ENCODE assay signal across 15 cellular contexts in genomic region chr1:16246961-16247360, GRCh38. TPM values are rescaled to one million over a fixed set of nuclear protein-coding genes. Genes with fewer than 3 reads are reported as not detected.
DNase-seq lines count a peak whose midpoint lies in the region; ATAC-seq and TF ChIP-seq lines count a peak whose summit lies in the region.
"Had no signal": no experiment of that assay in that cellular context is flagged by ENCODE, and none has a peak within 500 bp of the region (broad histone marks: within the 10 kb centered on the region; RNA-seq: fewer than 3 reads in every experiment).

No MANE protein-coding gene starts in this region.

- peaks cover 8% of the 10 kb centered on the region; the same call in 2 of the 3 replicates for H3K36me3 Mint-ChIP-seq in GM23338 (ENCODE audit: low read depth)

- H3K4me1 ChIP-seq in GM23338 (ENCODE audit: insufficient read depth) (no peaks in the 10 kb centered on the region), esophagus squamous epithelium (peaks cover 29 to 82% (median 59%) of the 10 kb centered on the region in 3 donors), rectal smooth muscle tissue (ENCODE audit: control insufficient read depth, insufficient read depth, low read length) (peaks cover 24% of the 10 kb centered on the region), upper lobe of right lung (peaks cover 40% of the 10 kb centered on the region)

- peaks cover 5% of the 10 kb centered on the region for H4K20me1 ChIP-seq in GM23338 (replicated peaks; ENCODE audit: insufficient read depth)

- H3K9ac ChIP-seq in rectal smooth muscle tissue (ENCODE audit: low read length): no peak overlapping the region
- H3K9ac ChIP-seq: BLaER1 had no signal

- no peaks in the 10 kb centered on the region for H3K9me3 ChIP-seq in esophagus squamous epithelium
- H3K9me3 ChIP-seq in upper lobe of right lung: no peaks in the 10 kb centered on the region
- H3K9me3 ChIP-seq: BLaER1, neutrophil had no signal

- no peaks in the 10 kb centered on the region for H3K9me3 Mint-ChIP-seq in GM23338
- H3K9me3 Mint-ChIP-seq: activated T-helper 2 cell treated with anti-CD3 and anti-CD28 coated beads, Interferon-gamma antibody, Interleukin-2, Interleukin-4, amounts not matched to agents 10 μg/mL and 5 μg/mL and 100 μg/mL, durations not matched to agents 14 hours and 24 hours and 36 hours; memory B cell had no signal

- TF ChIP-seq CTCF in GM23338 (conservative IDR thresholded peaks at IDR 0.05; ENCODE audit: low read depth in 2 of 2) (no peak), VCaP (conservative IDR thresholded peaks at IDR 0.05) (no peak), esophagus squamous epithelium (IDR thresholded peaks at IDR 0.05) (peak in 1 of 6 experiments; percentile 14), upper lobe of right lung (IDR thresholded peaks at IDR 0.05) (no peak)

- no peak overlapping the region for H3K27ac ChIP-seq in GM23338 (ENCODE audit: low read depth)
- H3K27ac ChIP-seq in VCaP: peak overlapping the region; percentile 94
- H3K27ac ChIP-seq in esophagus squamous epithelium: peak overlapping the region in 3 of 4 donors; percentile 86 to 91 (median 88)
- peak overlapping the region; percentile 36 for H3K27ac ChIP-seq in rectal smooth muscle tissue (ENCODE audit: low read depth, low read length)
- H3K27ac ChIP-seq in upper lobe of right lung: no peak overlapping the region
- H3K27ac ChIP-seq: BLaER1, neutrophil had no signal

- H2AFZ ChIP-seq in GM23338: no peak overlapping the region

- H3K36me3 ChIP-seq in GM23338 (ENCODE audit: insufficient read depth) (peaks cover 2% of the 10 kb centered on the region; the same call in 1 of the 2 replicates), esophagus squamous epithelium (peaks cover 5 to 38% (median 12%) of the 10 kb centered on the region in 3 donors), rectal smooth muscle tissue (ENCODE audit: control insufficient read depth, insufficient read depth, low read length) (peaks cover 16% of the 10 kb centered on the region), upper lobe of right lung (peaks cover 21% of the 10 kb centered on the region)

- H3K4me1 Mint-ChIP-seq in GM23338: peaks cover 2% of the 10 kb centered on the region; the same call in 1 of the 3 replicates

- no peak overlapping the region for H3K4me3 Mint-ChIP-seq in GM23338
- H3K4me3 Mint-ChIP-seq: memory B cell had no signal

- no peak overlapping the region for H3K4me2 ChIP-seq in GM23338
- H3K4me2 ChIP-seq: BLaER1 had no signal

- intact Hi-C loops in esophagus squamous epithelium (cut with DNase I) (loop anchor here (10.0 kb wide), 1 partner anchor 172 kb away; the partner anchor contains the start of gene FAM131C), upper lobe of right lung (cut with DNase I) (no loop called here)

- 75 to 78% methylated on average over 5 of the region's 5 CpGs for WGBS in esophagus squamous epithelium, 2 donors

- peak overlapping the region; percentile 70; the same call in 1 of the 2 replicates for H3K27ac Mint-ChIP-seq in GM23338
- H3K27ac Mint-ChIP-seq: activated T-helper 2 cell treated with anti-CD3 and anti-CD28 coated beads, Interferon-gamma antibody, Interleukin-2, Interleukin-4, amounts not matched to agents 10 μg/mL and 5 μg/mL and 100 μg/mL, durations not matched to agents 14 hours and 24 hours and 36 hours; memory B cell had no signal

- DNase-seq in GM23338 (ENCODE audit: low spot score) (no peak), esophagus squamous epithelium (lab: John Stamatoyannopoulos, UW) (no peak), upper lobe of right lung (no peak), NCI-H2227 (lab: John Stamatoyannopoulos, UW; ENCODE audit: unreplicated experiment) (no peak)
- DNase-seq: DMS53; effector CD8-positive, alpha-beta T cell; NCI-H2081 treated with DMSO at 0.1 percent for 48 hours; NK-92 treated with Interleukin-12 subunit alpha and Interleukin-12 subunit beta, amount 100 ng/mL, for 24 hours had no signal

- H3K4me3 ChIP-seq in GM23338: no peak overlapping the region
- no peak overlapping the region for H3K4me3 ChIP-seq in esophagus squamous epithelium
- H3K4me3 ChIP-seq in rectal smooth muscle tissue (ENCODE audit: low read length): no peak overlapping the region
- H3K4me3 ChIP-seq in upper lobe of right lung: no peak overlapping the region
- H3K4me3 ChIP-seq: BLaER1 had no signal

- no peaks in the 10 kb centered on the region for H3K79me2 ChIP-seq in GM23338 (replicated peaks; ENCODE audit: insufficient read depth)

- peaks cover 2% of the 10 kb centered on the region for H3K27me3 Mint-ChIP-seq in GM23338 (ENCODE audit: insufficient read depth, low read depth, poor library complexity)
- H3K27me3 Mint-ChIP-seq: memory B cell had no signal

- peaks cover 4% of the 10 kb centered on the region for H3F3A ChIP-seq in GM23338 (replicated peaks; ENCODE audit: low read depth)

- no peak for TF ChIP-seq POLR2A in esophagus squamous epithelium (IDR thresholded peaks at IDR 0.05)

- no peak for ATAC-seq in GM23338
- no peak for ATAC-seq in upper lobe of right lung
- ATAC-seq in HG02759 (IDR thresholded peaks at IDR 0.05; ENCODE audit: unreplicated experiment): no peak

- no peaks in the 10 kb centered on the region for H3K9me2 ChIP-seq in GM23338 (ENCODE audit: insufficient read depth)

- no peaks in the 10 kb centered on the region for H3K27me3 ChIP-seq in GM23338 (ENCODE audit: insufficient read depth)
- no peaks in the 10 kb centered on the region for H3K27me3 ChIP-seq in esophagus squamous epithelium
- no peaks in the 10 kb centered on the region for H3K27me3 ChIP-seq in rectal smooth muscle tissue (ENCODE audit: control insufficient read depth, insufficient read depth, low read length)
- no peaks in the 10 kb centered on the region for H3K27me3 ChIP-seq in upper lobe of right lung
- H3K27me3 ChIP-seq: BLaER1, neutrophil had no signal

TF ChIP-seq in GM23338, 12 proteins besides CTCF, POLR2A, EP300 and RAD21:
- TF ChIP-seq ZNF462 (CRISPR knock-in tag; IDR thresholded peaks at IDR 0.05) (no peak), STAT1 (IDR thresholded peaks at IDR 0.05; ENCODE audit: unreplicated experiment) (no peak)

RNA-seq across cellular contexts. Expression of gene CPLANE2, which starts 10.0 kb away (rescaled TPM):
- total RNA-seq in GM23338 (2014; rRNA removed; shearing (Covaris generic)): 1.6 and 1.8 TPM in 2 replicates
- polyA plus RNA-seq in GM23338 (2016; fragmentation: Nextera tagmentation; extraction: Ambion mirVana): 0.44 and 1.1 TPM in 2 replicates
- 1 to 10 TPM; 3.6 to 5.6 (median 3.9) TPM for total RNA-seq in esophagus squamous epithelium
- total RNA-seq in upper lobe of right lung: 11.7 TPM

RNA-seq across cellular contexts. Expression of gene ARHGEF19, which starts 34.5 kb away (rescaled TPM):
- total RNA-seq in GM23338 (2014; rRNA removed; shearing (Covaris generic)): 37.5 and 46.4 TPM in 2 replicates
- polyA plus RNA-seq in GM23338 (2016; fragmentation: Nextera tagmentation; extraction: Ambion mirVana): 19.5 and 22.5 TPM in 2 replicates
- total RNA-seq in esophagus squamous epithelium: 10 to 100 TPM; 15.8 to 27.1 (median 20.6) TPM
- 11.9 TPM for total RNA-seq in upper lobe of right lung

Comparison
In these comparisons a context has a peak if more than half of its experiments do, and no peak if none do; other contexts are left out.
1. H3K27ac ChIP-seq: peak in VCaP (single experiment), esophagus squamous epithelium (3 of 4) and rectal smooth muscle tissue (single experiment); none in GM23338 (single experiment) and upper lobe of right lung (single experiment).